Comparison of ENCODE assay signal across 8 cellular contexts in the genomic region with DNA sequence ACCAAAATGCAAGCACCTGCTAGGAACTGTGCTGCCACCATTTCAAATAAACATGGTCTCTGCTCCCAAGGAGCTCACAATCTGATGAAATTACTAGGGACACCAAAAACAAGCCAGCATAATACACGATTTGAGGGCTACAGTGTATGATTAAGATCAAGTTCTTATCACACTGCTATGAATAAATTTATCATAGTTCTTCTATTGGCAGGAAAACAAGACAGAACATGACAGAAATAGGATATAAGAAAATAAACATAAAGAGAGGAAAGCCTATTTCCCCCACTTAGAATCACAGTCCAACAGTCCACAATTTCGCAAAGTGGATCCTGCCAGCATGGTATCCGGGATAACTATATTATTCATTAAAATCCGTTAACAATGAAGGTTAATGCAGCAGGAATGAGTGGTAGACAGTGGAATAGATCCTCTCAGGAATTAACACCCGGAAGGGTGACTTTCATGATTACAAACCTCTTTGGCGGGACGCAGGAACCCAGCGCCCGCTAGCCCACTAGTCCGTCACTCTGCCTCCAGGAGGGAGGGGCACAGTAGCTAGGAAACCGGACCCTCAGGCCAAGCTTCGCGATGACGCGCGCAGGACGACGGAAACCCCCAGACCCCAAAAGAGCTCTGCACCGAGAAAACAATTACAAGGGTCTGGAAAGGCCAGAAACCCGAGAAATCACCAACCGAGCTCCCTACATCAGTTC. TPM values are rescaled to one million over a fixed set of nuclear protein-coding genes. Genes with fewer than 3 reads are reported as not detected.
DNase-seq lines count a peak whose midpoint lies in the region; ATAC-seq, FAIRE-seq and TF ChIP-seq lines count a peak whose summit lies in the region.

No MANE protein-coding gene starts in this region.

- TF ChIP-seq EP300 in HepG2 (IDR thresholded peaks at IDR 0.05; ENCODE audit: low read depth in 2 of 2, low read length in 2 of 2) (no peak), HepG2 (CRISPR knock-in tag; IDR thresholded peaks at IDR 0.05; ENCODE audit: borderline replicate concordance) (no peak)

- peaks cover 57% of the 10 kb centered on the region for H3K4me1 ChIP-seq in HepG2 (ENCODE audit: insufficient read depth, low read length)

- under 1% methylated on average over 20 of the region's 21 CpGs for WGBS in HepG2 (ENCODE audit: low lambda C conversion rate)

- BruUV-seq in HepG2 (replicated peaks; lab: Mats Ljungman, UMichigan): no TSS peak

- no peak overlapping the region for H2AFZ ChIP-seq in HepG2 (ENCODE audit: low read length)

- ATAC-seq in GM18520 (IDR thresholded peaks at IDR 0.05; ENCODE audit: unreplicated experiment) (peak; percentile 17), HG02981 (IDR thresholded peaks at IDR 0.05; ENCODE audit: unreplicated experiment) (peak; percentile 29), HepG2 (peak; percentile 79)

- TF ChIP-seq RAD21 in HepG2 (CRISPR knock-in tag; IDR thresholded peaks at IDR 0.05): no peak

- POLR2A ChIA-PET in HepG2 (lab: Yijun Ruan, JAX): interaction anchor here (0.6 to 2.5 kb wide), 19 partner anchors 9 to 1320 kb away, joined by 3 to 25 read pairs (median 4); partner anchors contain the start of genes CEP57, FAM76B, MAML2 and MTMR2

- no peaks in the 10 kb centered on the region for H4K20me1 ChIP-seq in HepG2 (ENCODE audit: insufficient read depth, low read length)

- H3K4me3 ChIP-seq in AG10803 (ENCODE audit: low read length) (peak overlapping the region; percentile 78), HepG2 (replicated peaks in 1 of 3; ENCODE audit: insufficient read depth in 1 of 3, low read depth in 2 of 3, low read length in 3 of 3) (peak overlapping the region; percentile 79 to 81 (median 80))

- H3K27ac ChIP-seq in HepG2 (ENCODE audit: extremely low read length, insufficient read depth, low read length): peak overlapping the region; percentile 78

- peaks cover 11% of the 10 kb centered on the region; the same call in 1 of the 2 replicates for H3K9me3 ChIP-seq in HepG2 (ENCODE audit: low read length)

- no peak for FAIRE-seq in HepG2 (lab: Jason Lieb, UNC)

- DNase-seq in AG10803 (ENCODE audit: low read depth): peak; percentile 29
- peak; percentile 68 for DNase-seq in NCI-H446 treated with DMSO at 0.1 percent for 48 hours (lab: John Stamatoyannopoulos, UW)
- DNase-seq in cerebellar cortex (ENCODE audit: low spot score): peak; percentile 35
- peak; percentile 46 for DNase-seq in HepG2 (ENCODE audit: low spot score)
- DNase-seq in superior temporal gyrus (ENCODE audit: extremely low spot score): peak; percentile 40
- DNase-seq in HuH-7.5 (ENCODE audit: low spot score): no peak

- in situ Hi-C loops in HepG2 (cut with HindIII; ENCODE audit: extremely low pct_ligation_motif_present, low pct_unique_long_range_greater_than_20kb): no loop called here

- H3K9ac ChIP-seq in HepG2 (ENCODE audit: insufficient read depth, low read depth, low read length): peak overlapping the region; percentile 92

- intact Hi-C loops in HepG2 (cut with micrococcal nuclease; ENCODE audit: unreplicated experiment): loop anchor here (1.0 kb wide), 1 partner anchor 600 kb away; the partner anchor contains the start of gene FAM76B

- peaks cover 0 to 5% of the 10 kb centered on the region in 2 experiments; a peak in 1 of 5 replicates for H3K36me3 ChIP-seq in HepG2 (replicated peaks in 1 of 2; ENCODE audit: control insufficient read depth in 1 of 2, insufficient read depth in 2 of 2, low read length in 2 of 2)

- H3K79me2 ChIP-seq in HepG2 (ENCODE audit: insufficient read depth, low read length): peaks cover 41% of the 10 kb centered on the region

- CTCF ChIA-PET in HepG2 (lab: Yijun Ruan, JAX; ENCODE audit: low intra/inter-chr PET ratio, low total read pairs): no interaction called here

- TF ChIP-seq POLR2A in HepG2 (IDR thresholded peaks at IDR 0.05; ENCODE audit: insufficient read depth in 1 of 2, low read depth in 2 of 2, low read length in 2 of 2): no peak

- H3K4me2 ChIP-seq in HepG2 (ENCODE audit: low read depth, low read length): peak overlapping the region; percentile 72

- no peak for TF ChIP-seq CTCF in AG10803 (conservative IDR thresholded peaks at IDR 0.05; ENCODE audit: low read length)
- TF ChIP-seq CTCF in HepG2 (CRISPR knock-in tag; IDR thresholded peaks at IDR 0.05): no peak

- H3K27me3 ChIP-seq in HepG2 (ENCODE audit: control insufficient read depth in 1 of 2, insufficient read depth in 2 of 2, low read length in 2 of 2): no peaks in the 10 kb centered on the region

TF ChIP-seq in HepG2, 621 proteins besides CTCF, POLR2A, EP300 and RAD21 (continues in another document):
- TF ChIP-seq RARA (CRISPR knock-in tag; IDR thresholded peaks at IDR 0.05): no peak

RNA-seq across cellular contexts. Expression of gene CCDC82, which starts 0.7 kb away (rescaled TPM):
- 19.7 and 23.5 TPM in 2 replicates for total RNA-seq in HepG2 (2016; rRNA removed; fragmentation: Illumina TruSeq; extraction: Trizol)
- 1.8 and 2.4 TPM in 2 replicates for total RNA-seq in HepG2 (2016; cell fraction: cytosol; rRNA removed; fragmentation: Illumina TruSeq; extraction: Trizol; ENCODE audit: low read depth)
- 19.1 and 24.0 TPM in 2 replicates for total RNA-seq in HepG2 (2016; cell fraction: insoluble cytoplasmic fraction; rRNA removed; fragmentation: Illumina TruSeq; extraction: Trizol)
- 4.7 and 4.9 TPM in 2 replicates for total RNA-seq in HepG2 (2016; cell fraction: membrane; rRNA removed; fragmentation: Illumina TruSeq; extraction: Trizol)
- total RNA-seq in HepG2 (2016; cell fraction: nucleus; rRNA removed; fragmentation: Illumina TruSeq; extraction: Trizol): 39.8 and 47.6 TPM in 2 replicates
- 21.6 and 25.7 TPM in 2 replicates for polyA plus RNA-seq in HepG2 (2011; rRNA removed)
- polyA plus RNA-seq in HepG2 (2011; cell fraction: cytosol; rRNA removed): 3.6 and 6.5 TPM in 2 replicates
- polyA plus RNA-seq in HepG2 (2011; cell fraction: nucleus; rRNA removed): 33.4 and 54.2 TPM in 2 replicates
- polyA plus RNA-seq in HepG2 (2012): 33.3 and 38.3 TPM in 2 replicates
- 0.97 and 1.00 TPM in 2 replicates for polyA plus RNA-seq in HepG2 (2016; cell fraction: cytosol; fragmentation: Illumina TruSeq; extraction: Trizol; ENCODE audit: low read depth)
- 29.2 and 34.9 TPM in 2 replicates for polyA plus RNA-seq in HepG2 (2016; cell fraction: insoluble cytoplasmic fraction; fragmentation: Illumina TruSeq; extraction: Trizol; ENCODE audit: low read depth)
- 2.5 and 3.9 TPM in 2 replicates for polyA plus RNA-seq in HepG2 (2016; cell fraction: membrane; fragmentation: Illumina TruSeq; extraction: Trizol; ENCODE audit: low read depth)
- polyA plus RNA-seq in HepG2 (2016; cell fraction: nucleus; fragmentation: Illumina TruSeq; extraction: Trizol; ENCODE audit: insufficient read depth, low read depth): 90.4 and 109 TPM in 2 replicates
- polyA minus RNA-seq in HepG2 (2011; rRNA and poly(A)+ RNA removed; ENCODE audit: low replicate concordance): 5.4 and 6.3 TPM in 2 replicates
- 9.4 and 9.6 TPM in 2 replicates for polyA minus RNA-seq in HepG2 (2011; cell fraction: cytosol; rRNA and poly(A)+ RNA removed)
- polyA minus RNA-seq in HepG2 (2011; cell fraction: nucleus; rRNA and poly(A)+ RNA removed): 91.0 and 94.6 TPM in 2 replicates

RNA-seq across cellular contexts. Expression of gene JRKL, which starts 0.8 kb away (rescaled TPM):
- 4.5 and 8.6 TPM in 2 replicates for total RNA-seq in HepG2 (2016; rRNA removed; fragmentation: Illumina TruSeq; extraction: Trizol)
- total RNA-seq in HepG2 (2016; cell fraction: cytosol; rRNA removed; fragmentation: Illumina TruSeq; extraction: Trizol; ENCODE audit: low read depth): 0.30 and 0.71 TPM in 2 replicates
- 4.8 and 8.5 TPM in 2 replicates for total RNA-seq in HepG2 (2016; cell fraction: insoluble cytoplasmic fraction; rRNA removed; fragmentation: Illumina TruSeq; extraction: Trizol)
- total RNA-seq in HepG2 (2016; cell fraction: membrane; rRNA removed; fragmentation: Illumina TruSeq; extraction: Trizol): 2.2 and 2.8 TPM in 2 replicates
- total RNA-seq in HepG2 (2016; cell fraction: nucleus; rRNA removed; fragmentation: Illumina TruSeq; extraction: Trizol): 5.2 and 5.4 TPM in 2 replicates
- polyA plus RNA-seq in HepG2 (2011; rRNA removed): 2.6 and 3.2 TPM in 2 replicates
- 1.1 and 2.2 TPM in 2 replicates for polyA plus RNA-seq in HepG2 (2011; cell fraction: cytosol; rRNA removed)
- polyA plus RNA-seq in HepG2 (2011; cell fraction: nucleus; rRNA removed): 2.2 and 3.2 TPM in 2 replicates
- 4.1 and 5.4 TPM in 2 replicates for polyA plus RNA-seq in HepG2 (2012)
- 0.29 and 0.32 TPM in 2 replicates for polyA plus RNA-seq in HepG2 (2016; cell fraction: cytosol; fragmentation: Illumina TruSeq; extraction: Trizol; ENCODE audit: low read depth)
- polyA plus RNA-seq in HepG2 (2016; cell fraction: insoluble cytoplasmic fraction; fragmentation: Illumina TruSeq; extraction: Trizol; ENCODE audit: low read depth): 8.2 TPM in 2 replicates
- 1.4 and 1.8 TPM in 2 replicates for polyA plus RNA-seq in HepG2 (2016; cell fraction: membrane; fragmentation: Illumina TruSeq; extraction: Trizol; ENCODE audit: low read depth)
- 9.1 and 11.5 TPM in 2 replicates for polyA plus RNA-seq in HepG2 (2016; cell fraction: nucleus; fragmentation: Illumina TruSeq; extraction: Trizol; ENCODE audit: insufficient read depth, low read depth)
- 0.62 and 0.96 TPM in 2 replicates for polyA minus RNA-seq in HepG2 (2011; rRNA and poly(A)+ RNA removed; ENCODE audit: low replicate concordance)
- 2.6 and 2.8 TPM in 2 replicates for polyA minus RNA-seq in HepG2 (2011; cell fraction: cytosol; rRNA and poly(A)+ RNA removed)
- 5.4 and 6.5 TPM in 2 replicates for polyA minus RNA-seq in HepG2 (2011; cell fraction: nucleus; rRNA and poly(A)+ RNA removed)

RNA-seq across cellular contexts. Expression of gene MAML2, which starts 46.1 kb away (rescaled TPM):
- total RNA-seq in HepG2 (2016; rRNA removed; fragmentation: Illumina TruSeq; extraction: Trizol): 2.3 and 2.9 TPM in 2 replicates
- total RNA-seq in HepG2 (2016; cell fraction: cytosol; rRNA removed; fragmentation: Illumina TruSeq; extraction: Trizol; ENCODE audit: low read depth): 1.6 and 1.8 TPM in 2 replicates
- 2.0 and 2.5 TPM in 2 replicates for total RNA-seq in HepG2 (2016; cell fraction: insoluble cytoplasmic fraction; rRNA removed; fragmentation: Illumina TruSeq; extraction: Trizol)
- total RNA-seq in HepG2 (2016; cell fraction: membrane; rRNA removed; fragmentation: Illumina TruSeq; extraction: Trizol): 1.9 and 2.0 TPM in 2 replicates
- total RNA-seq in HepG2 (2016; cell fraction: nucleus; rRNA removed; fragmentation: Illumina TruSeq; extraction: Trizol): 5.7 and 6.2 TPM in 2 replicates
- 22.2 and 25.9 TPM in 2 replicates for polyA plus RNA-seq in HepG2 (2011; rRNA removed)
- 21.7 and 21.8 TPM in 2 replicates for polyA plus RNA-seq in HepG2 (2011; cell fraction: cytosol; rRNA removed)
- polyA plus RNA-seq in HepG2 (2011; cell fraction: nucleus; rRNA removed): 16.4 and 23.7 TPM in 2 replicates
- 9.1 and 11.7 TPM in 2 replicates for polyA plus RNA-seq in HepG2 (2012)
- 0.03 and 0.08 TPM in 2 replicates for polyA plus RNA-seq in HepG2 (2016; cell fraction: cytosol; fragmentation: Illumina TruSeq; extraction: Trizol; ENCODE audit: low read depth)
- 3.0 and 3.2 TPM in 2 replicates for polyA plus RNA-seq in HepG2 (2016; cell fraction: insoluble cytoplasmic fraction; fragmentation: Illumina TruSeq; extraction: Trizol; ENCODE audit: low read depth)
- 0.23 TPM in 2 replicates for polyA plus RNA-seq in HepG2 (2016; cell fraction: membrane; fragmentation: Illumina TruSeq; extraction: Trizol; ENCODE audit: low read depth)
- polyA plus RNA-seq in HepG2 (2016; cell fraction: nucleus; fragmentation: Illumina TruSeq; extraction: Trizol; ENCODE audit: insufficient read depth, low read depth): 2.7 and 3.2 TPM in 2 replicates
- polyA minus RNA-seq in HepG2 (2011; rRNA and poly(A)+ RNA removed; ENCODE audit: low replicate concordance): 2.5 and 40.0 TPM in 2 replicates
- 21.3 and 22.0 TPM in 2 replicates for polyA minus RNA-seq in HepG2 (2011; cell fraction: cytosol; rRNA and poly(A)+ RNA removed)
- polyA minus RNA-seq in HepG2 (2011; cell fraction: nucleus; rRNA and poly(A)+ RNA removed): 70.5 and 75.7 TPM in 2 replicates

Comparison
In these comparisons a context has a peak if more than half of its experiments do, and no peak if none do; other contexts are left out.
1. ATAC-seq: peak in every context shown above with its lines; median percentile 79 in HepG2; 29 in HG02981; 17 in GM18520.